ENCODE assay signal across 19 cellular contexts in genomic region chr2:2524340-2524941, GRCh38.
DNase-seq lines count a peak whose midpoint lies in the region; ATAC-seq and TF ChIP-seq lines count a peak whose summit lies in the region.
"Had no signal": no experiment of that assay in that cellular context is flagged by ENCODE, and none has a peak within 500 bp of the region (broad histone marks: within the 10 kb centered on the region; RNA-seq: fewer than 3 reads in every experiment).

No MANE protein-coding gene starts in this region.

- no peak for TF ChIP-seq CTCF in CD14-positive monocyte (IDR thresholded peaks at IDR 0.05)

- no peaks in the 10 kb centered on the region for H3K27me3 ChIP-seq in layer of hippocampus (ENCODE audit: control insufficient read depth, insufficient read depth, low read length)

- intact Hi-C loops in CD14-positive monocyte (cut with micrococcal nuclease), result no loop called here

- H3K27ac ChIP-seq in layer of hippocampus (ENCODE audit: low read depth, low read length), result peak overlapping the region; percentile 16
- peak overlapping the region; percentile 73 for H3K27ac ChIP-seq in temporal lobe (ENCODE audit: low read depth, low read length)
- H3K27ac ChIP-seq: A549, KMS-11 had no signal

- H3K27me3 Mint-ChIP-seq in immature natural killer cell (ENCODE audit: low read depth in 3 of 3) (peaks cover 0 to 4% (median 3%) of the 10 kb centered on the region in 3 donors), CD14-positive monocyte (ENCODE audit: low read depth in 3 of 3) (peaks cover 0 to 1% (median 0%) of the 10 kb centered on the region in 3 donors)
- H3K27me3 Mint-ChIP-seq: CD4-positive, CD25-positive, alpha-beta regulatory T cell had no signal

- H3K9me3 Mint-ChIP-seq in immature natural killer cell, result no peaks in the 10 kb centered on the region
- H3K9me3 Mint-ChIP-seq in CD14-positive monocyte, result peaks cover 0 to 5% (median 2%) of the 10 kb centered on the region in 7 donors

- H3K27ac Mint-ChIP-seq in immature natural killer cell (no peak overlapping the region), CD14-positive monocyte (no peak overlapping the region)
- H3K27ac Mint-ChIP-seq: CD4-positive, CD25-positive, alpha-beta regulatory T cell; HFFc6 had no signal

- ATAC-seq in HG03045 (IDR thresholded peaks at IDR 0.05; ENCODE audit: unreplicated experiment), result no peak
- ATAC-seq: A549, Panc1 had no signal

- H3K4me1 Mint-ChIP-seq in immature natural killer cell, result no peaks in the 10 kb centered on the region
- no peaks in the 10 kb centered on the region for H3K4me1 Mint-ChIP-seq in CD14-positive monocyte
- H3K4me1 Mint-ChIP-seq: CD4-positive, CD25-positive, alpha-beta regulatory T cell had no signal

- DNase-seq in NCI-H82 (lab: John Stamatoyannopoulos, UW), result peak; percentile 49
- no peak for DNase-seq in NCI-H82 treated with DMSO at 0.1 percent for 48 hours (lab: John Stamatoyannopoulos, UW; ENCODE audit: unreplicated experiment)
- DNase-seq in SHP77 treated with DMSO at 0.1 percent for 48 hours (lab: John Stamatoyannopoulos, UW), result peak; percentile 51
- no peak for DNase-seq in immature natural killer cell
- no peak for DNase-seq in CD14-positive monocyte (ENCODE audit: low spot score)
- DNase-seq: Calu3; CD4-positive, CD25-positive, alpha-beta regulatory T cell; DMS79; GDM1; HFFc6; NCI-H1092; NCI-H2171; Right ventricle myocardium superior had no signal

- H3K4me3 Mint-ChIP-seq in immature natural killer cell (no peak overlapping the region), CD14-positive monocyte (no peak overlapping the region)
- H3K4me3 Mint-ChIP-seq: CD4-positive, CD25-positive, alpha-beta regulatory T cell; HFFc6 had no signal

- H3K36me3 Mint-ChIP-seq in immature natural killer cell (no peaks in the 10 kb centered on the region), CD14-positive monocyte (no peaks in the 10 kb centered on the region)
- H3K36me3 Mint-ChIP-seq: CD4-positive, CD25-positive, alpha-beta regulatory T cell had no signal

Comparison
In these comparisons a context has a peak if more than half of its experiments do, and no peak if none do; other contexts are left out.
1. DNase-seq: peak in NCI-H82 (single experiment) and SHP77 treated with DMSO at 0.1 percent for 48 hours (single experiment); none in NCI-H82 treated with DMSO at 0.1 percent for 48 hours (single experiment), immature natural killer cell (0 of 3) and CD14-positive monocyte (single experiment).